Comparison of ENCODE assay signal across 9 cellular contexts in genomic region chr9:136052991-136053756, GRCh38. TPM values are rescaled to one million over a fixed set of nuclear protein-coding genes. Genes with fewer than 3 reads are reported as not detected.
DNase-seq lines count a peak whose midpoint lies in the region; TF ChIP-seq lines count a peak whose summit lies in the region.
"Had no signal": no experiment of that assay in that cellular context is flagged by ENCODE, and none has a peak within 500 bp of the region (broad histone marks: within the 10 kb centered on the region; RNA-seq: fewer than 3 reads in every experiment).

No MANE protein-coding gene starts in this region.

- H3K4me1 Mint-ChIP-seq in CD14-positive monocyte: peaks cover 71% of the 10 kb centered on the region

- peaks cover 0 to 3% (median 0%) of the 10 kb centered on the region in 3 donors for H3K27me3 Mint-ChIP-seq in CD14-positive monocyte (ENCODE audit: low read depth in 3 of 3)

- peaks cover 72% of the 10 kb centered on the region for H3K4me1 ChIP-seq in NT2/D1 (ENCODE audit: insufficient read depth, insufficient read length)
- H3K4me1 ChIP-seq in osteoblast (ENCODE audit: insufficient read depth, low read length): peaks cover 19% of the 10 kb centered on the region

- peak overlapping the region; percentile 85 for H3K9ac ChIP-seq in NT2/D1 (ENCODE audit: insufficient read length, low read depth)

- H3K36me3 Mint-ChIP-seq in CD14-positive monocyte: peaks cover 21 to 29% of the 10 kb centered on the region in 2 donors

- TF ChIP-seq CTCF in CD14-positive monocyte (IDR thresholded peaks at IDR 0.05) (no peak), fibroblast of pulmonary artery (IDR thresholded peaks at IDR 0.05; ENCODE audit: low read length, missing control alignments) (no peak), osteoblast (IDR thresholded peaks at IDR 0.05; ENCODE audit: extremely low read depth, low read depth, low read length) (no peak), foreskin fibroblast (IDR thresholded peaks at IDR 0.05; ENCODE audit: low read depth, low read length) (no peak)

- H3K9me3 Mint-ChIP-seq in CD14-positive monocyte: peaks cover 0 to 2% (median 0%) of the 10 kb centered on the region in 7 donors
- H3K9me3 Mint-ChIP-seq: stimulated activated naive CD8-positive, alpha-beta T cell treated with anti-CD3 and anti-CD28 coated beads, Interleukin-15, amount 100 ng/mL, for 72 hours had no signal

- peak overlapping the region; percentile 81 for H3K4me2 ChIP-seq in osteoblast (ENCODE audit: insufficient read depth, low read length)

- H3K27me3 ChIP-seq in NT2/D1 (ENCODE audit: insufficient read depth, insufficient read length) (no peaks in the 10 kb centered on the region), osteoblast (ENCODE audit: insufficient read depth, low read length) (no peaks in the 10 kb centered on the region)

- peak overlapping the region; percentile 80 for H3K27ac ChIP-seq in osteoblast (ENCODE audit: low read depth, low read length)

- peaks cover 74% of the 10 kb centered on the region for H3K79me2 ChIP-seq in osteoblast (ENCODE audit: insufficient read depth, low read length)

- H3K9me3 ChIP-seq in NT2/D1 (ENCODE audit: insufficient read depth, low read length) (no peaks in the 10 kb centered on the region), osteoblast (ENCODE audit: low read depth, low read length) (no peaks in the 10 kb centered on the region)

- H3K27ac Mint-ChIP-seq in CD14-positive monocyte: peak overlapping the region; percentile 57 to 93 (median 89)

- no peak for DNase-seq in CD14-positive monocyte (ENCODE audit: low spot score)
- DNase-seq in NT2/D1 (ENCODE audit: low read depth, low spot score): no peak
- no peak for DNase-seq in fibroblast of pulmonary artery (ENCODE audit: low read depth)
- DNase-seq in osteoblast (ENCODE audit: insufficient read length, low spot score, missing footprints): peak; percentile 95
- no peak for DNase-seq in NCI-H146 (lab: John Stamatoyannopoulos, UW)
- no peak for DNase-seq in NCI-H1436 treated with DMSO at 0.1 percent for 48 hours (lab: John Stamatoyannopoulos, UW)
- no peak for DNase-seq in OCI-M2 (lab: John Stamatoyannopoulos, UW; ENCODE audit: unreplicated experiment)
- DNase-seq in foreskin fibroblast: no peak
- DNase-seq: stimulated activated naive CD8-positive, alpha-beta T cell treated with anti-CD3 and anti-CD28 coated beads, Interleukin-15, amount 100 ng/mL, for 72 hours had no signal

- H2AFZ ChIP-seq in osteoblast (ENCODE audit: low read length): no peak overlapping the region

- H3K4me3 Mint-ChIP-seq in CD14-positive monocyte: peak overlapping the region; percentile 80 to 86

- intact Hi-C loops in CD14-positive monocyte (cut with micrococcal nuclease): loop anchor here in 1 of 2 donors (5.0 kb wide), 1 partner anchor 34 kb away; no protein-coding TSS in a partner anchor

- peaks cover 25% of the 10 kb centered on the region for H3K36me3 ChIP-seq in NT2/D1 (ENCODE audit: insufficient read depth, insufficient read length, low read length)
- peaks cover 6% of the 10 kb centered on the region for H3K36me3 ChIP-seq in osteoblast (ENCODE audit: insufficient read depth, low read length)

- peak overlapping the region; percentile 87 for H3K4me3 ChIP-seq in NT2/D1 (ENCODE audit: insufficient read length, low read depth)
- peak overlapping the region; percentile 10 for H3K4me3 ChIP-seq in fibroblast of pulmonary artery (replicated peaks; ENCODE audit: low read depth, low read length)
- H3K4me3 ChIP-seq in osteoblast (ENCODE audit: insufficient read depth, low read length): peak overlapping the region; percentile 79
- H3K4me3 ChIP-seq in foreskin fibroblast (ENCODE audit: low read depth in 1 of 2, low read length in 2 of 2): no peak overlapping the region

- H4K20me1 ChIP-seq in osteoblast (ENCODE audit: insufficient read depth, low read length): peaks cover 15% of the 10 kb centered on the region

RNA-seq across cellular contexts. Expression of gene NACC2, which starts 41.9 kb away (rescaled TPM):
- polyA plus RNA-seq in CD14-positive monocyte: 1 to 10 TPM; 8.1 to 8.7 TPM
- total RNA-seq in osteoblast: 25.3 and 32.9 TPM in 2 replicates

Comparison
In these comparisons a context has a peak if more than half of its experiments do, and no peak if none do; other contexts are left out.
1. H3K4me3 ChIP-seq: peak in NT2/D1 (single experiment), fibroblast of pulmonary artery (single experiment) and osteoblast (single experiment); none in foreskin fibroblast (0 of 2).